1 cellular context compared by ENCODE assay signal in genomic region chr10:90915141-90916075, GRCh38.
TF ChIP-seq lines count a peak whose summit lies in the region.

No MANE protein-coding gene starts in this region.

TF ChIP-seq in H1, 55 proteins besides CTCF, POLR2A, EP300 and RAD21:
- TF ChIP-seq CEBPB (IDR thresholded peaks at IDR 0.05; ENCODE audit: low read depth, low read length) (no peak), NRF1 (IDR thresholded peaks at IDR 0.05; ENCODE audit: low read depth, low read length) (no peak), SUZ12 (IDR thresholded peaks at IDR 0.05; ENCODE audit: low read length) (0 out of 2 replicates have a peak, but pooled peaks have one; percentile 19), SP2 (IDR thresholded peaks at IDR 0.05; ENCODE audit: low read length) (no peak), HDAC2 (IDR thresholded peaks at IDR 0.05; ENCODE audit: borderline replicate concordance in 1 of 2, low read depth in 2 of 2, low read length in 2 of 2) (no peak), CHD2 (IDR thresholded peaks at IDR 0.05; ENCODE audit: low read length) (no peak), BACH1 (IDR thresholded peaks at IDR 0.05; ENCODE audit: low read length) (no peak), TAF1 (IDR thresholded peaks at IDR 0.05; ENCODE audit: low read depth, low read length) (no peak), PHF8 (conservative IDR thresholded peaks at IDR 0.05; ENCODE audit: low read depth, low read length) (no peak), RNF2 (IDR thresholded peaks at IDR 0.05; ENCODE audit: borderline replicate concordance, low read depth, low read length, missing control alignments, poor library complexity, severe bottlenecking) (no peak), YY1 (IDR thresholded peaks at IDR 0.05; ENCODE audit: low read depth, low read length) (no peak), KDM4A (IDR thresholded peaks at IDR 0.05; ENCODE audit: low read depth, low read length, severe bottlenecking) (no peak), SP1 (IDR thresholded peaks at IDR 0.05; ENCODE audit: low read depth, low read length) (no peak), ASH2L (IDR thresholded peaks at IDR 0.05; ENCODE audit: low read length) (no peak), SIRT6 (IDR thresholded peaks at IDR 0.05; ENCODE audit: low read length) (no peak), BCL11A (IDR thresholded peaks at IDR 0.05; ENCODE audit: low read depth in 2 of 2, low read length in 2 of 2) (no peak), EZH2 (IDR thresholded peaks at IDR 0.05; ENCODE audit: low read depth, low read length, severe bottlenecking) (peak; percentile 31), ATF3 (IDR thresholded peaks at IDR 0.05; ENCODE audit: insufficient read depth, low read depth, low read length) (no peak)
TF ChIP-seq in H1: peak in this region for 2.
